In genomic region chr12:56528836-56529235, GRCh38 we compare ENCODE assay signal across 14 cellular contexts.
"Had no signal": no experiment of that assay in that cellular context is flagged by ENCODE, and none has a peak within 500 bp of the region (broad histone marks: within the 10 kb centered on the region; RNA-seq: fewer than 3 reads in every experiment).

No MANE protein-coding gene starts in this region.

- H3K36me3 ChIP-seq: spleen had no signal

- H3K4me3 Mint-ChIP-seq: activated CD4-positive, alpha-beta memory T cell treated with anti-CD3 and anti-CD28 coated beads for 36 hours; activated T-cell treated with anti-CD3 and anti-CD28 coated beads, Interleukin-2, amount 50 U/mL, for 72 hours; natural killer cell treated with Interleukin-12 subunit alpha and Interleukin-12 subunit beta and Interleukin-15 and Interleukin-18, amount 100 ng/mL, for 72 hours had no signal

- H3K9me3 ChIP-seq: spleen had no signal

- H3K27ac Mint-ChIP-seq: activated CD4-positive, alpha-beta memory T cell treated with anti-CD3 and anti-CD28 coated beads for 36 hours; activated T-cell treated with anti-CD3 and anti-CD28 coated beads, Interleukin-2, amount 50 U/mL, for 72 hours; natural killer cell treated with Interleukin-12 subunit alpha and Interleukin-12 subunit beta and Interleukin-15 and Interleukin-18, amount 100 ng/mL, for 72 hours had no signal

- DNase-seq: activated CD4-positive, alpha-beta memory T cell treated with anti-CD3 and anti-CD28 coated beads for 36 hours; activated CD4-positive, alpha-beta T cell treated with anti-CD3 and anti-CD28 coated beads for 1 hour; activated naive CD4-positive, alpha-beta T cell; activated T-cell treated with anti-CD3 and anti-CD28 coated beads, Interleukin-2, amount 50 U/mL, for 72 hours; cortex of kidney; effector memory CD4-positive, alpha-beta T cell; left colon; occipital lobe; spleen; stimulated activated CD4-positive, alpha-beta T cell treated with anti-CD3 and anti-CD28 coated beads, Interleukin-2, amount 100 ng/mL, for 24 hours; stimulated activated naive CD4-positive, alpha-beta T cell; T-helper 9 cell had no signal

- H3K9me3 Mint-ChIP-seq: activated CD4-positive, alpha-beta memory T cell treated with anti-CD3 and anti-CD28 coated beads for 36 hours; activated T-cell treated with anti-CD3 and anti-CD28 coated beads, Interleukin-2, amount 50 U/mL, for 72 hours; natural killer cell treated with Interleukin-12 subunit alpha and Interleukin-12 subunit beta and Interleukin-15 and Interleukin-18, amount 100 ng/mL, for 72 hours had no signal

- H3K4me3 ChIP-seq: spleen had no signal

- H3K27ac ChIP-seq: spleen had no signal

- H3K36me3 Mint-ChIP-seq: activated CD4-positive, alpha-beta memory T cell treated with anti-CD3 and anti-CD28 coated beads for 36 hours; natural killer cell treated with Interleukin-12 subunit alpha and Interleukin-12 subunit beta and Interleukin-15 and Interleukin-18, amount 100 ng/mL, for 72 hours had no signal

- H3K27me3 ChIP-seq: spleen had no signal

- H3K27me3 Mint-ChIP-seq: activated CD4-positive, alpha-beta memory T cell treated with anti-CD3 and anti-CD28 coated beads for 36 hours; natural killer cell treated with Interleukin-12 subunit alpha and Interleukin-12 subunit beta and Interleukin-15 and Interleukin-18, amount 100 ng/mL, for 72 hours had no signal

- ATAC-seq: activated T-cell treated with anti-CD3 and anti-CD28 coated beads, Interleukin-2, amount 50 U/mL, for 72 hours; left colon; natural killer cell treated with Interleukin-12 subunit alpha and Interleukin-12 subunit beta and Interleukin-15 and Interleukin-18, amount 100 ng/mL, for 72 hours; sciatic nerve had no signal
